ENCODE assay signal across 15 cellular contexts in genomic region chr3:19221081-19221480, GRCh38.
"Had no signal": no experiment of that assay in that cellular context is flagged by ENCODE, and none has a peak within 500 bp of the region (broad histone marks: within the 10 kb centered on the region; RNA-seq: fewer than 3 reads in every experiment).

No MANE protein-coding gene starts in this region.

- H3K4me1 Mint-ChIP-seq: activated CD4-positive, alpha-beta T cell treated with anti-CD3 and anti-CD28 coated beads, Interleukin-2, amount 10 ng/mL, durations not matched to agents 24 days and 14 days; central memory CD8-positive, alpha-beta T cell had no signal

- DNase-seq: activated CD4-positive, alpha-beta T cell treated with anti-CD3 and anti-CD28 coated beads, Interleukin-2, amount 10 ng/mL, durations not matched to agents 24 days and 14 days; activated CD8-positive, alpha-beta T cell treated with anti-CD3 and anti-CD28 coated beads for 36 hours; activated naive CD4-positive, alpha-beta T cell treated with anti-CD3 and anti-CD28 coated beads for 36 hours; activated T-cell treated with anti-CD3 and anti-CD28 coated beads, Interleukin-2, amount 50 U/mL, for 1 hour; body of pancreas; colonic mucosa; occipital lobe; stimulated activated CD4-positive, alpha-beta T cell treated with anti-CD3 and anti-CD28 coated beads, Interleukin-2, amount 100 ng/mL, for 24 hours; stimulated activated naive CD4-positive, alpha-beta T cell treated with Interleukin-2 at 50 U/mL for 16 hours; T1000; thyroid gland; uterus had no signal

- H3K27me3 Mint-ChIP-seq: activated CD8-positive, alpha-beta T cell treated with anti-CD3 and anti-CD28 coated beads for 36 hours; central memory CD8-positive, alpha-beta T cell had no signal

- H3K36me3 ChIP-seq: colonic mucosa, esophagus muscularis mucosa, thyroid gland, uterus had no signal

- H3K9me3 ChIP-seq: body of pancreas, colonic mucosa, esophagus muscularis mucosa, thyroid gland, uterus had no signal

- H3K4me1 ChIP-seq: colonic mucosa, uterus had no signal

- H3K4me3 ChIP-seq: body of pancreas, colonic mucosa, esophagus muscularis mucosa, thyroid gland, uterus had no signal

- H3K4me3 Mint-ChIP-seq: activated CD4-positive, alpha-beta T cell treated with anti-CD3 and anti-CD28 coated beads, Interleukin-2, amount 10 ng/mL, durations not matched to agents 24 days and 14 days; activated CD8-positive, alpha-beta T cell treated with anti-CD3 and anti-CD28 coated beads for 36 hours; activated naive CD4-positive, alpha-beta T cell treated with anti-CD3 and anti-CD28 coated beads for 36 hours; central memory CD8-positive, alpha-beta T cell had no signal

- H3K27ac ChIP-seq: body of pancreas, colonic mucosa, esophagus muscularis mucosa, thyroid gland, uterus had no signal

- H3K27ac Mint-ChIP-seq: activated CD4-positive, alpha-beta T cell treated with anti-CD3 and anti-CD28 coated beads, Interleukin-2, amount 10 ng/mL, durations not matched to agents 24 days and 14 days; activated CD8-positive, alpha-beta T cell treated with anti-CD3 and anti-CD28 coated beads for 36 hours; activated naive CD4-positive, alpha-beta T cell treated with anti-CD3 and anti-CD28 coated beads for 36 hours had no signal

- H3K9me3 Mint-ChIP-seq: activated CD4-positive, alpha-beta T cell treated with anti-CD3 and anti-CD28 coated beads, Interleukin-2, amount 10 ng/mL, durations not matched to agents 24 days and 14 days; activated CD8-positive, alpha-beta T cell treated with anti-CD3 and anti-CD28 coated beads for 36 hours; activated naive CD4-positive, alpha-beta T cell treated with anti-CD3 and anti-CD28 coated beads for 36 hours; central memory CD8-positive, alpha-beta T cell had no signal

- H3K27me3 ChIP-seq: body of pancreas, colonic mucosa, esophagus muscularis mucosa, thyroid gland, uterus had no signal

- ATAC-seq: activated CD8-positive, alpha-beta T cell treated with anti-CD3 and anti-CD28 coated beads for 36 hours; body of pancreas; left lobe of liver had no signal
